In the genomic region with DNA sequence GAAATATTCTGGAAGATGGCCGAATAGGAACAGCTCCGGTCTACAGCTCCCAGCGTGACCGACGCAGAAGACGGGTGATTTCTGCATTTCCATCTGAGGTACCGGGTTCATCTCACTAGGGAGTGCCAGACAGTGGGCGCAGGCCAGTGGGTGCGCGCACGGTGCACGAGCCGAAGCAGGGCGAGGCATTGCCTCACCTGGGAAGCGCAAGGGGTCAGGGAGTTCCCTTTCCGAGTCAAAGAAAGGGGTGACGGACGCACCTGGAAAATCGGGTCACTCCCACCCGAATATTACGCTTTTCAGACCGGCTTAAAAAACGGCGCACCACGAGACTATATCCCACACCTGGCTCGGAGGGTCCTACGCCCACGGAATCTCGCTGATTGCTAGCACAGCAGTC, we compare ENCODE assay signal across 2 cellular contexts. TPM values are rescaled to one million over a fixed set of nuclear protein-coding genes. Genes with fewer than 3 reads are reported as not detected.
"Had no signal": no experiment of that assay in that cellular context is flagged by ENCODE, and none has a peak within 500 bp of the region (broad histone marks: within the 10 kb centered on the region; RNA-seq: fewer than 3 reads in every experiment).

No MANE protein-coding gene starts in this region.

RNA-seq across cellular contexts. Expression of gene PCDH18, which starts 36.0 kb away (rescaled TPM):
- total RNA-seq: natural killer cell had no signal
- polyA plus RNA-seq: immature natural killer cell had no signal
